ENCODE assay signal across 8 cellular contexts in genomic region chr11:94128171-94128745, GRCh38. TPM values are rescaled to one million over a fixed set of nuclear protein-coding genes. Genes with fewer than 3 reads are reported as not detected.
DNase-seq lines count a peak whose midpoint lies in the region; ATAC-seq, FAIRE-seq and TF ChIP-seq lines count a peak whose summit lies in the region.

No MANE protein-coding gene starts in this region.

- peak overlapping the region; percentile 93 for H3K27ac ChIP-seq in astrocyte (ENCODE audit: low read depth, low read length)

- POLR2A ChIA-PET in activated CD4-positive, alpha-beta memory T cell treated with anti-CD3 and anti-CD28 coated beads for 36 hours (lab: Charles Lee): interaction anchor here (0.8 to 2.2 kb wide), 5 partner anchors 16 to 390 kb away, joined by 3 to 15 read pairs (median 3); partner anchors contain the start of genes C11orf54, MED17 and TAF1D
- POLR2A ChIA-PET in activated CD4-positive, alpha-beta memory T cell treated with anti-CD3 and anti-CD28 coated beads, Interleukin-2, amount 10 ng/mL, durations not matched to agents 7 days and 5 days (lab: Charles Lee): interaction anchor here (0.5 to 3.0 kb wide), 19 partner anchors 10 to 1662 kb away, joined by 3 to 26 read pairs (median 4); partner anchors contain the start of genes ANKRD49, C11orf54, CEP295 and CEP57

- peak; percentile 21 for ATAC-seq in HG02588 (IDR thresholded peaks at IDR 0.05; ENCODE audit: unreplicated experiment)
- peak; percentile 44 for ATAC-seq in stimulated activated memory B cell treated with anti-CD40 and anti-IgM and Interleukin-4, amounts not matched to agents 10 μg/mL and 1 μg/mL and 100 μg/mL, for 72 hours

- no peaks in the 10 kb centered on the region for H3K27me3 ChIP-seq in astrocyte (ENCODE audit: insufficient read depth, low read length)

- H3K9ac ChIP-seq in astrocyte (ENCODE audit: low read length): peak overlapping the region; percentile 96

- H4K20me1 ChIP-seq in astrocyte (ENCODE audit: insufficient read depth, low read length): peaks cover 33% of the 10 kb centered on the region

- no peak for FAIRE-seq in astrocyte (lab: Jason Lieb, UNC)

- H3K9me3 ChIP-seq in astrocyte (ENCODE audit: insufficient read depth, low read depth, low read length): no peaks in the 10 kb centered on the region

- DNase-seq in activated CD4-positive, alpha-beta memory T cell treated with anti-CD3 and anti-CD28 coated beads for 36 hours: no peak
- no peak for DNase-seq in activated CD4-positive, alpha-beta memory T cell treated with anti-CD3 and anti-CD28 coated beads, Interleukin-2, amount 10 ng/mL, durations not matched to agents 7 days and 5 days
- DNase-seq in NCI-H128 (lab: John Stamatoyannopoulos, UW; ENCODE audit: unreplicated experiment): peak; percentile 57
- no peak for DNase-seq in astrocyte (ENCODE audit: low read depth)
- DNase-seq in inferior parietal cortex (ENCODE audit: extremely low spot score): peak; percentile 19
- DNase-seq in SW 1271 (lab: John Stamatoyannopoulos, UW): no peak

- H3K4me2 ChIP-seq in astrocyte (ENCODE audit: low read length): peak overlapping the region; percentile 95

- H3K4me1 ChIP-seq in astrocyte (ENCODE audit: insufficient read depth, low read length): peaks cover 43% of the 10 kb centered on the region

- H3K9me3 Mint-ChIP-seq in activated CD4-positive, alpha-beta memory T cell treated with anti-CD3 and anti-CD28 coated beads for 36 hours: peaks cover 5% of the 10 kb centered on the region
- H3K9me3 Mint-ChIP-seq in activated CD4-positive, alpha-beta memory T cell treated with anti-CD3 and anti-CD28 coated beads, Interleukin-2, amount 10 ng/mL, durations not matched to agents 7 days and 5 days: peaks cover 3% of the 10 kb centered on the region
- H3K9me3 Mint-ChIP-seq in astrocyte (ENCODE audit: unreplicated experiment): no peaks in the 10 kb centered on the region
- H3K9me3 Mint-ChIP-seq in stimulated activated memory B cell treated with anti-CD40 and anti-IgM and Interleukin-4, amounts not matched to agents 10 μg/mL and 1 μg/mL and 100 μg/mL, for 72 hours: no peaks in the 10 kb centered on the region

- H3K27me3 Mint-ChIP-seq in activated CD4-positive, alpha-beta memory T cell treated with anti-CD3 and anti-CD28 coated beads for 36 hours: no peaks in the 10 kb centered on the region
- no peaks in the 10 kb centered on the region for H3K27me3 Mint-ChIP-seq in activated CD4-positive, alpha-beta memory T cell treated with anti-CD3 and anti-CD28 coated beads, Interleukin-2, amount 10 ng/mL, durations not matched to agents 7 days and 5 days
- H3K27me3 Mint-ChIP-seq in astrocyte (ENCODE audit: low read depth, unreplicated experiment): no peaks in the 10 kb centered on the region
- no peaks in the 10 kb centered on the region for H3K27me3 Mint-ChIP-seq in stimulated activated memory B cell treated with anti-CD40 and anti-IgM and Interleukin-4, amounts not matched to agents 10 μg/mL and 1 μg/mL and 100 μg/mL, for 72 hours

- CTCF ChIA-PET in activated CD4-positive, alpha-beta memory T cell treated with anti-CD3 and anti-CD28 coated beads for 36 hours (lab: Charles Lee): interaction anchor here (1.4 to 1.5 kb wide), 2 partner anchors 56 to 207 kb away, joined by 4 to 5 read pairs; no protein-coding TSS in a partner anchor
- CTCF ChIA-PET in activated CD4-positive, alpha-beta memory T cell treated with anti-CD3 and anti-CD28 coated beads, Interleukin-2, amount 10 ng/mL, durations not matched to agents 7 days and 5 days (lab: Charles Lee): interaction anchor here (1.0 to 2.1 kb wide), 6 partner anchors 10 to 377 kb away, joined by 3 to 6 read pairs (median 3); partner anchors contain the start of gene MED17

- TF ChIP-seq CTCF in astrocyte (IDR thresholded peaks at IDR 0.05; ENCODE audit: insufficient read depth, low read depth, low read length): no peak

- H3K36me3 ChIP-seq in astrocyte (ENCODE audit: insufficient read depth, low read length): no peaks in the 10 kb centered on the region

- peak overlapping the region; percentile 99 for H3K4me3 ChIP-seq in astrocyte (ENCODE audit: insufficient read depth, low read depth, low read length)

- no peak overlapping the region for H3K4me3 Mint-ChIP-seq in activated CD4-positive, alpha-beta memory T cell treated with anti-CD3 and anti-CD28 coated beads for 36 hours
- no peak overlapping the region for H3K4me3 Mint-ChIP-seq in activated CD4-positive, alpha-beta memory T cell treated with anti-CD3 and anti-CD28 coated beads, Interleukin-2, amount 10 ng/mL, durations not matched to agents 7 days and 5 days
- peak overlapping the region; percentile 94 for H3K4me3 Mint-ChIP-seq in astrocyte (ENCODE audit: unreplicated experiment)
- no peak overlapping the region for H3K4me3 Mint-ChIP-seq in stimulated activated memory B cell treated with anti-CD40 and anti-IgM and Interleukin-4, amounts not matched to agents 10 μg/mL and 1 μg/mL and 100 μg/mL, for 72 hours

- peak overlapping the region; percentile 90 for H3K27ac Mint-ChIP-seq in activated CD4-positive, alpha-beta memory T cell treated with anti-CD3 and anti-CD28 coated beads for 36 hours
- H3K27ac Mint-ChIP-seq in activated CD4-positive, alpha-beta memory T cell treated with anti-CD3 and anti-CD28 coated beads, Interleukin-2, amount 10 ng/mL, durations not matched to agents 7 days and 5 days: no peak overlapping the region
- H3K27ac Mint-ChIP-seq in astrocyte (ENCODE audit: unreplicated experiment): peak overlapping the region; percentile 97
- H3K27ac Mint-ChIP-seq in stimulated activated memory B cell treated with anti-CD40 and anti-IgM and Interleukin-4, amounts not matched to agents 10 μg/mL and 1 μg/mL and 100 μg/mL, for 72 hours: no peak overlapping the region

- intact Hi-C loops in activated CD4-positive, alpha-beta memory T cell treated with anti-CD3 and anti-CD28 coated beads for 36 hours (cut with micrococcal nuclease): loop anchor here (1.0 to 5.0 kb wide), 6 partner anchors 19 to 1663 kb away; partner anchors contain the start of genes ANKRD49, C11orf54, CEP57 and MRE11

- peak overlapping the region; percentile 92 for H2AFZ ChIP-seq in astrocyte (ENCODE audit: low read depth, low read length)

- H3K36me3 Mint-ChIP-seq in activated CD4-positive, alpha-beta memory T cell treated with anti-CD3 and anti-CD28 coated beads for 36 hours: no peaks in the 10 kb centered on the region
- H3K36me3 Mint-ChIP-seq in activated CD4-positive, alpha-beta memory T cell treated with anti-CD3 and anti-CD28 coated beads, Interleukin-2, amount 10 ng/mL, durations not matched to agents 7 days and 5 days (ENCODE audit: low read depth): no peaks in the 10 kb centered on the region
- no peaks in the 10 kb centered on the region for H3K36me3 Mint-ChIP-seq in astrocyte (ENCODE audit: low read depth, unreplicated experiment)
- H3K36me3 Mint-ChIP-seq in stimulated activated memory B cell treated with anti-CD40 and anti-IgM and Interleukin-4, amounts not matched to agents 10 μg/mL and 1 μg/mL and 100 μg/mL, for 72 hours: no peaks in the 10 kb centered on the region

- peaks cover 60% of the 10 kb centered on the region for H3K79me2 ChIP-seq in astrocyte (ENCODE audit: insufficient read depth, low read length)

- peaks cover 23% of the 10 kb centered on the region for H3K4me1 Mint-ChIP-seq in activated CD4-positive, alpha-beta memory T cell treated with anti-CD3 and anti-CD28 coated beads for 36 hours (ENCODE audit: low read depth)
- H3K4me1 Mint-ChIP-seq in activated CD4-positive, alpha-beta memory T cell treated with anti-CD3 and anti-CD28 coated beads, Interleukin-2, amount 10 ng/mL, durations not matched to agents 7 days and 5 days: peaks cover 16% of the 10 kb centered on the region
- peaks cover 10% of the 10 kb centered on the region for H3K4me1 Mint-ChIP-seq in astrocyte (ENCODE audit: low read depth, unreplicated experiment)
- peaks cover 22% of the 10 kb centered on the region for H3K4me1 Mint-ChIP-seq in stimulated activated memory B cell treated with anti-CD40 and anti-IgM and Interleukin-4, amounts not matched to agents 10 μg/mL and 1 μg/mL and 100 μg/mL, for 72 hours

RNA-seq across cellular contexts. Expression of gene PANX1, which starts 0.4 kb away (rescaled TPM):
- total RNA-seq in activated CD4-positive, alpha-beta memory T cell treated with anti-CD3 and anti-CD28 coated beads for 36 hours: 10 to 100 TPM; 11.4 to 11.7 TPM
- total RNA-seq in activated CD4-positive, alpha-beta memory T cell treated with anti-CD3 and anti-CD28 coated beads, Interleukin-2, amount 10 ng/mL, durations not matched to agents 7 days and 5 days: 10 to 100 TPM; 13.7 to 13.9 TPM
- total RNA-seq in astrocyte: 42.1 and 46.8 TPM in 2 replicates

Comparison
In these comparisons a context has a peak if more than half of its experiments do, and no peak if none do; other contexts are left out.
1. H3K27ac Mint-ChIP-seq: peak in activated CD4-positive, alpha-beta memory T cell treated with anti-CD3 and anti-CD28 coated beads for 36 hours (single experiment) and astrocyte (single experiment); none in activated CD4-positive, alpha-beta memory T cell treated with anti-CD3 and anti-CD28 coated beads, Interleukin-2, amount 10 ng/mL, durations not matched to agents 7 days and 5 days (single experiment) and stimulated activated memory B cell treated with anti-CD40 and anti-IgM and Interleukin-4, amounts not matched to agents 10 μg/mL and 1 μg/mL and 100 μg/mL, for 72 hours (single experiment).
2. DNase-seq: peak in NCI-H128 (single experiment) and inferior parietal cortex (single experiment); none in activated CD4-positive, alpha-beta memory T cell treated with anti-CD3 and anti-CD28 coated beads for 36 hours (single experiment), activated CD4-positive, alpha-beta memory T cell treated with anti-CD3 and anti-CD28 coated beads, Interleukin-2, amount 10 ng/mL, durations not matched to agents 7 days and 5 days (single experiment), astrocyte (single experiment) and SW 1271 (0 of 2).